ENCODE assay signal across 10 cellular contexts in the genomic region with DNA sequence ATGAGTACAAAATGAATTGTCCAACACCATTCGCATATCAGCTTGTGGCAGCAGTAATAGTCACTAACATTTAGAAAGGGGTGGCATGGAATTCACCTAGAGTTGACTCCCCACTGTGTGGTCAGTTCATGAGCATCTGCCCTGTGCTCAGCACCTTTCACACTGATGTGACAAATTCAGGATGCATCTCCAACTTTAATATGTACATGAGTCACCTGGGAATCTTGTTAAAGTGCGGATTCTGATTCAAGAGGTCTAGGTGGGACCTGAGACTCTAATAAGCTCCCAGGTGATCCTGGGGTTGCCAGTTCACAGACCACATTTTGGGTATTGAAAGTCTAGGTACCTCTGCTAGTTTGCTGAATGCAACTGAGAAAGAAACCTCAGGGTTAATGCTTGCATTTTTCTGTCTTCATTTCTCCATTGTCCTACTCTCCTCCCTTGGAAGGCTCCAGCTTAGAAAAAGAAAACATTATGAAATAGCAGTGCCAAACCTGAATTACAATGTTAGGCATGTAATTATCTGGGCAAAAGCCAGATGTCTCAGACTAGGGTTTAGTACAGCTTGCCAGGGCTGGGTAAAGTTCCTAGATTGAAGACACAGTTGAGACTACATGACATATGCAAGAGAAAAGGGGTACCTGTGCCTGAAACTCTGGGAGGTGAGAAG. TPM values are rescaled to one million over a fixed set of nuclear protein-coding genes. Genes with fewer than 3 reads are reported as not detected.
DNase-seq lines count a peak whose midpoint lies in the region; ATAC-seq and TF ChIP-seq lines count a peak whose summit lies in the region.
"Had no signal": no experiment of that assay in that cellular context is flagged by ENCODE, and none has a peak within 500 bp of the region (broad histone marks: within the 10 kb centered on the region; RNA-seq: fewer than 3 reads in every experiment).

No MANE protein-coding gene starts in this region.

- no peak overlapping the region for H4K8ac ChIP-seq in mesenchymal stem cell (ENCODE audit: low read length)

- no peak for TF ChIP-seq POLR2A in erythroblast (IDR thresholded peaks at IDR 0.05; ENCODE audit: low read length)

- peak; percentile 66 for DNase-seq in EH (ENCODE audit: low read depth)
- DNase-seq in activated T-helper 1 cell treated with anti-CD3 and anti-CD28 coated beads, Interleukin-12 subunit alpha, Interleukin-12 subunit beta, Interleukin-2, Interleukin-4 antibody, amounts not matched to agents 30 ng/mL and 10 ng/mL and 1 ng/mL, durations not matched to agents 14 hours and 24 hours and 36 hours (ENCODE audit: low spot score): no peak
- DNase-seq in mesenchymal stem cell: no peak
- no peak for DNase-seq in erythroblast (lab: John Stamatoyannopoulos, UW)
- DNase-seq in coronary artery (ENCODE audit: low spot score): no peak
- DNase-seq in NCI-H1092 treated with DMSO at 0.1 percent for 48 hours (lab: John Stamatoyannopoulos, UW): no peak
- DNase-seq in DMS79 treated with DMSO at 0.1 percent for 48 hours (lab: John Stamatoyannopoulos, UW): no peak
- DNase-seq: NCI-H510A treated with DMSO at 0.1 percent for 48 hours had no signal

- no peaks in the 10 kb centered on the region for H3K9me3 Mint-ChIP-seq in activated T-helper 1 cell treated with anti-CD3 and anti-CD28 coated beads, Interleukin-12 subunit alpha, Interleukin-12 subunit beta, Interleukin-2, Interleukin-4 antibody, amounts not matched to agents 30 ng/mL and 10 ng/mL and 1 ng/mL, durations not matched to agents 14 hours and 24 hours and 36 hours
- H3K9me3 Mint-ChIP-seq: natural killer cell treated with Interleukin-12 subunit alpha and Interleukin-12 subunit beta and Interleukin-15 and Interleukin-18, amount 100 ng/mL, for 72 hours had no signal

- peak; percentile 3 for ATAC-seq in HG02759 (IDR thresholded peaks at IDR 0.05; ENCODE audit: unreplicated experiment)
- ATAC-seq: natural killer cell treated with Interleukin-12 subunit alpha and Interleukin-12 subunit beta and Interleukin-15 and Interleukin-18, amount 100 ng/mL, for 72 hours had no signal

- H3K9ac ChIP-seq in mesenchymal stem cell (ENCODE audit: low read length): no peak overlapping the region

- peaks cover 1% of the 10 kb centered on the region for H3K36me3 Mint-ChIP-seq in activated T-helper 1 cell treated with anti-CD3 and anti-CD28 coated beads, Interleukin-12 subunit alpha, Interleukin-12 subunit beta, Interleukin-2, Interleukin-4 antibody, amounts not matched to agents 30 ng/mL and 10 ng/mL and 1 ng/mL, durations not matched to agents 14 hours and 24 hours and 36 hours (ENCODE audit: low read depth)
- H3K36me3 Mint-ChIP-seq: natural killer cell treated with Interleukin-12 subunit alpha and Interleukin-12 subunit beta and Interleukin-15 and Interleukin-18, amount 100 ng/mL, for 72 hours had no signal

- no peak overlapping the region for H3K4me3 ChIP-seq in mesenchymal stem cell (ENCODE audit: insufficient read depth in 1 of 2, low read depth in 1 of 2, low read length in 2 of 2)
- no peak overlapping the region for H3K4me3 ChIP-seq in coronary artery

- H3K4me3 Mint-ChIP-seq in activated T-helper 1 cell treated with anti-CD3 and anti-CD28 coated beads, Interleukin-12 subunit alpha, Interleukin-12 subunit beta, Interleukin-2, Interleukin-4 antibody, amounts not matched to agents 30 ng/mL and 10 ng/mL and 1 ng/mL, durations not matched to agents 14 hours and 24 hours and 36 hours: no peak overlapping the region
- H3K4me3 Mint-ChIP-seq: natural killer cell treated with Interleukin-12 subunit alpha and Interleukin-12 subunit beta and Interleukin-15 and Interleukin-18, amount 100 ng/mL, for 72 hours had no signal

- H2AK5ac ChIP-seq in mesenchymal stem cell (ENCODE audit: low read length, severe bottlenecking): no peak overlapping the region

- H3K4me2 ChIP-seq in mesenchymal stem cell (ENCODE audit: low read length, poor library complexity, severe bottlenecking): no peak overlapping the region

- peak overlapping the region; percentile 17 to 21 for H3K18ac ChIP-seq in mesenchymal stem cell (ENCODE audit: low read depth in 1 of 2, low read length in 2 of 2)

- H3K23ac ChIP-seq in mesenchymal stem cell (ENCODE audit: low read length in 2 of 2): no peak overlapping the region

- H3K27ac ChIP-seq in mesenchymal stem cell (ENCODE audit: low read length, poor library complexity, severe bottlenecking) (no peak overlapping the region), coronary artery (peak overlapping the region in 1 of 2 donors; percentile 59)

- no peak overlapping the region for H2AFZ ChIP-seq in mesenchymal stem cell (ENCODE audit: low read depth, low read length)

- H3K4ac ChIP-seq in mesenchymal stem cell (ENCODE audit: low read depth in 1 of 2, low read length in 2 of 2): no peak overlapping the region

- H3K9me3 ChIP-seq in mesenchymal stem cell (ENCODE audit: control insufficient read depth, low read length): no peaks in the 10 kb centered on the region

- H2BK5ac ChIP-seq in mesenchymal stem cell (ENCODE audit: low read depth, low read length, poor library complexity, severe bottlenecking): no peak overlapping the region

- H3K27me3 Mint-ChIP-seq in activated T-helper 1 cell treated with anti-CD3 and anti-CD28 coated beads, Interleukin-12 subunit alpha, Interleukin-12 subunit beta, Interleukin-2, Interleukin-4 antibody, amounts not matched to agents 30 ng/mL and 10 ng/mL and 1 ng/mL, durations not matched to agents 14 hours and 24 hours and 36 hours (ENCODE audit: insufficient read depth): no peaks in the 10 kb centered on the region

- no peaks in the 10 kb centered on the region for H3K4me1 ChIP-seq in mesenchymal stem cell (ENCODE audit: control insufficient read depth, insufficient read depth, low read depth, low read length)

- no peak overlapping the region for H2BK120ac ChIP-seq in mesenchymal stem cell (ENCODE audit: low read depth, low read length)

- TF ChIP-seq CTCF in coronary artery (IDR thresholded peaks at IDR 0.05): no peak

- H3K27me3 ChIP-seq in mesenchymal stem cell (ENCODE audit: control insufficient read depth in 1 of 2, insufficient read depth in 1 of 2, low read length in 2 of 2): no peaks in the 10 kb centered on the region

- H3K27ac Mint-ChIP-seq in activated T-helper 1 cell treated with anti-CD3 and anti-CD28 coated beads, Interleukin-12 subunit alpha, Interleukin-12 subunit beta, Interleukin-2, Interleukin-4 antibody, amounts not matched to agents 30 ng/mL and 10 ng/mL and 1 ng/mL, durations not matched to agents 14 hours and 24 hours and 36 hours: peak overlapping the region; percentile 68
- H3K27ac Mint-ChIP-seq: natural killer cell treated with Interleukin-12 subunit alpha and Interleukin-12 subunit beta and Interleukin-15 and Interleukin-18, amount 100 ng/mL, for 72 hours had no signal

- intact Hi-C loops in activated T-helper 1 cell treated with anti-CD3 and anti-CD28 coated beads, Interleukin-12 subunit alpha, Interleukin-12 subunit beta, Interleukin-2, Interleukin-4 antibody, amounts not matched to agents 30 ng/mL and 10 ng/mL and 1 ng/mL, durations not matched to agents 14 hours and 24 hours and 36 hours (cut with micrococcal nuclease): loop anchor here (5.0 to 10.0 kb wide), 2 partner anchors 35 to 1017 kb away; a partner anchor contains a TSS

- H4K91ac ChIP-seq in mesenchymal stem cell (ENCODE audit: low read length): no peak overlapping the region

- no peak overlapping the region for H3K14ac ChIP-seq in mesenchymal stem cell (ENCODE audit: low read length in 2 of 2)

- WGBS in mesenchymal stem cell: 93% methylated on average over 2 of the region's 2 CpGs

- H3K36me3 ChIP-seq in mesenchymal stem cell (ENCODE audit: control insufficient read depth in 1 of 2, insufficient read depth in 2 of 2, low read depth in 1 of 2, low read length in 2 of 2): no peaks in the 10 kb centered on the region

- peaks cover 60% of the 10 kb centered on the region for H3K4me1 Mint-ChIP-seq in activated T-helper 1 cell treated with anti-CD3 and anti-CD28 coated beads, Interleukin-12 subunit alpha, Interleukin-12 subunit beta, Interleukin-2, Interleukin-4 antibody, amounts not matched to agents 30 ng/mL and 10 ng/mL and 1 ng/mL, durations not matched to agents 14 hours and 24 hours and 36 hours (ENCODE audit: low read depth)

- no peaks in the 10 kb centered on the region for H3K79me1 ChIP-seq in mesenchymal stem cell (replicated peaks; ENCODE audit: low read length, poor library complexity, severe bottlenecking)

- H2BK15ac ChIP-seq in mesenchymal stem cell (ENCODE audit: low read depth, poor library complexity, severe bottlenecking): no peak overlapping the region

- H2BK12ac ChIP-seq in mesenchymal stem cell (ENCODE audit: low read length in 2 of 2): peak overlapping the region in 1 of 2 experiments; percentile 29

RNA-seq across cellular contexts. Expression of a gene that starts 32.7 kb away (rescaled TPM):
- total RNA-seq in activated T-helper 1 cell treated with anti-CD3 and anti-CD28 coated beads, Interleukin-12 subunit alpha, Interleukin-12 subunit beta, Interleukin-2, Interleukin-4 antibody, amounts not matched to agents 30 ng/mL and 10 ng/mL and 1 ng/mL, durations not matched to agents 14 hours and 24 hours and 36 hours: 6,544 and 6,612 TPM in 2 replicates
- 9,006 TPM for polyA plus RNA-seq in mesenchymal stem cell (2013, experiment 1 of 2)
- 8,811 TPM for polyA plus RNA-seq in mesenchymal stem cell (2013, experiment 2 of 2)

RNA-seq across cellular contexts. Expression of a gene that starts 36.8 kb away (rescaled TPM):
- 0.05 TPM in 2 replicates for total RNA-seq in activated T-helper 1 cell treated with anti-CD3 and anti-CD28 coated beads, Interleukin-12 subunit alpha, Interleukin-12 subunit beta, Interleukin-2, Interleukin-4 antibody, amounts not matched to agents 30 ng/mL and 10 ng/mL and 1 ng/mL, durations not matched to agents 14 hours and 24 hours and 36 hours
- 0.07 TPM for polyA plus RNA-seq in mesenchymal stem cell (2013, experiment 1 of 2)
- polyA plus RNA-seq in mesenchymal stem cell (2013, experiment 2 of 2): 0.04 TPM
- total RNA-seq: natural killer cell treated with Interleukin-12 subunit alpha and Interleukin-12 subunit beta and Interleukin-15 and Interleukin-18, amount 100 ng/mL, for 72 hours had no signal
